In the genomic region with DNA sequence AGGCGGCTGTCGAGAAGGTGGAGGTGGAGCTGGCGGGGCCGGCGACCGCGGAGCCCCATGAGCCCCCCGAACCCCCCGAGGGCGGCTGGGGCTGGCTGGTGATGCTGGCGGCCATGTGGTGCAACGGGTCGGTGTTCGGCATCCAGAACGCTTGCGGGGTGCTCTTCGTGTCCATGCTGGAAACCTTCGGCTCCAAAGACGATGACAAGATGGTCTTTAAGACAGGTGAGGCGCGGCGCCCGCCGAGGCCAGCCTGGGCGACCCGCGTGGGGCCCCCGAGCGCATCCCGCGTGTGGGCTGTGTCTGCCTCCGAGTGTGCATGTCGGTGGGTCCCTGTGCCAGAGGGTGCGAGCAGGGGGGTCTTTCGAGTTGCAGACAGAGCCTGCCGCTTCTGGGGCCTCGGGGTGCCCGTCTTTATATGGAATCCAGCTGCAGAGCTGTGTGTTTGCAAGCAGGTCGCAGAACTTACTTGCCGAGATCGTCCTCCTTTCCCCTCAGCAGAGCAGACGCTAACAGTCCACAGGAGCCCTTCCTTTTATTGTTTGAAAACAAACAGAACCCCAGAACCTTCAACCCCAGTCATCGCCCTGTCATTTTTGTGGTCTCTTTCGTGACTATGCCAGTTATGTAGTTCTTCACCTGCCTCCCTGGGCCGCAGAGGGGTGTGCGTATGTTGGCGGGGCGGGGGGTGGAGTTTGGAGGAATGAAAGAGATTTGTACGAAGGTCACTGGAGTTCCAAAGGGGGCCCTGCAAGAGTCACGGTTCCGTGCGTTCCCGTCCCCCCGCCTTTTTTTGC, we compare ENCODE assay signal across 8 cellular contexts. TPM values are rescaled to one million over a fixed set of nuclear protein-coding genes. Genes with fewer than 3 reads are reported as not detected.
DNase-seq lines count a peak whose midpoint lies in the region; ATAC-seq and TF ChIP-seq lines count a peak whose summit lies in the region.

No MANE protein-coding gene starts in this region.

- no peaks in the 10 kb centered on the region for H3K9me3 Mint-ChIP-seq in activated T-cell treated with anti-CD3 and anti-CD28 coated beads, Interleukin-2, amount 50 U/mL, for 72 hours
- H3K9me3 Mint-ChIP-seq in glutamatergic neuron (ENCODE audit: unreplicated experiment): peaks cover 8% of the 10 kb centered on the region

- peak overlapping the region; percentile 45 for H3K27ac Mint-ChIP-seq in activated T-cell treated with anti-CD3 and anti-CD28 coated beads, Interleukin-2, amount 50 U/mL, for 72 hours
- no peak overlapping the region for H3K27ac Mint-ChIP-seq in glutamatergic neuron (ENCODE audit: unreplicated experiment)

- peak overlapping the region; percentile 91 to 93 for H3K4me3 Mint-ChIP-seq in activated T-cell treated with anti-CD3 and anti-CD28 coated beads, Interleukin-2, amount 50 U/mL, for 72 hours
- H3K4me3 Mint-ChIP-seq in glutamatergic neuron (ENCODE audit: unreplicated experiment): peak overlapping the region; percentile 90

- POLR2A ChIA-PET in PC-3 (lab: Charles Lee; ENCODE audit: unreplicated experiment): interaction anchor here (0.6 kb wide), 1 partner anchor 298 kb away, joined by 5 read pairs; no protein-coding TSS in a partner anchor

- H3K9me2 ChIP-seq in PC-3 (replicated peaks; ENCODE audit: low read length): no peaks in the 10 kb centered on the region

- H3K27me3 ChIP-seq in PC-3 (ENCODE audit: low read length): peaks cover 8% of the 10 kb centered on the region; the same call in 1 of the 2 replicates

- peak overlapping the region; percentile 65 for H3K4me3 ChIP-seq in GM08714 (ENCODE audit: low read length)
- H3K4me3 ChIP-seq in PC-3 (ENCODE audit: low read length): peak overlapping the region; percentile 75

- no peaks in the 10 kb centered on the region for H3K27me3 Mint-ChIP-seq in activated T-cell treated with anti-CD3 and anti-CD28 coated beads, Interleukin-2, amount 50 U/mL, for 72 hours (ENCODE audit: low read depth)
- H3K27me3 Mint-ChIP-seq in glutamatergic neuron (ENCODE audit: unreplicated experiment): peaks cover 11% of the 10 kb centered on the region

- H3K4me1 ChIP-seq in PC-3 (ENCODE audit: insufficient read depth, low read length): peaks cover 6% of the 10 kb centered on the region

- no peaks in the 10 kb centered on the region for H3K36me3 ChIP-seq in PC-3 (ENCODE audit: low read depth, low read length)

- H3K36me3 Mint-ChIP-seq in activated T-cell treated with anti-CD3 and anti-CD28 coated beads, Interleukin-2, amount 50 U/mL, for 72 hours (ENCODE audit: insufficient read depth in 2 of 2): no peaks in the 10 kb centered on the region
- no peaks in the 10 kb centered on the region for H3K36me3 Mint-ChIP-seq in glutamatergic neuron (ENCODE audit: unreplicated experiment)

- DNase-seq in PC-3 (no peak), glutamatergic neuron (peak; percentile 19), retina (peak; percentile 79), amniotic stem cell (lab: John Stamatoyannopoulos, UW) (no peak), OCI-M2 (lab: John Stamatoyannopoulos, UW; ENCODE audit: unreplicated experiment) (no peak)
- peak; percentile 75 for DNase-seq in activated T-cell treated with anti-CD3 and anti-CD28 coated beads, Interleukin-2, amount 50 U/mL, for 72 hours

- no peak overlapping the region for H3K27ac ChIP-seq in PC-3 (ENCODE audit: low read length)

- peaks cover 38% of the 10 kb centered on the region for H3K4me1 Mint-ChIP-seq in activated T-cell treated with anti-CD3 and anti-CD28 coated beads, Interleukin-2, amount 50 U/mL, for 72 hours (ENCODE audit: low read depth)
- no peaks in the 10 kb centered on the region for H3K4me1 Mint-ChIP-seq in glutamatergic neuron (ENCODE audit: low read depth, unreplicated experiment)

- CTCF ChIA-PET in PC-3 (lab: Charles Lee): no interaction called here

- H3K79me2 ChIP-seq in PC-3 (ENCODE audit: low read length): no peaks in the 10 kb centered on the region

- ATAC-seq in HG02588 (IDR thresholded peaks at IDR 0.05; ENCODE audit: unreplicated experiment): peak; percentile 11
- ATAC-seq in PC-3: peak; percentile 20; the same call in 1 of the 2 replicates
- peak; percentile 61 for ATAC-seq in activated T-cell treated with anti-CD3 and anti-CD28 coated beads, Interleukin-2, amount 50 U/mL, for 72 hours (replicated peaks in 1 of 2)

- intact Hi-C loops in PC-3 (cut with micrococcal nuclease): no loop called here

- no TSS peak for BruUV-seq in PC-3 (replicated peaks; lab: Mats Ljungman, UMichigan)

- H2AFZ ChIP-seq in PC-3 (ENCODE audit: low read length): peak overlapping the region; percentile 96

- peak overlapping the region; percentile 97 for H3K4me2 ChIP-seq in PC-3 (ENCODE audit: low read length)

- H3K9ac ChIP-seq in PC-3 (ENCODE audit: low read length): no peak overlapping the region

- H4K20me1 ChIP-seq in PC-3 (ENCODE audit: low read length): no peaks in the 10 kb centered on the region

- H3F3A ChIP-seq in PC-3 (ENCODE audit: low read length, unreplicated experiment): no peaks in the 10 kb centered on the region

- no peak for TF ChIP-seq CTCF in PC-3 (conservative IDR thresholded peaks at IDR 0.05; ENCODE audit: low read depth, low read length)
- TF ChIP-seq CTCF in glutamatergic neuron (IDR thresholded peaks at IDR 0.05; ENCODE audit: partially characterized antibody, unreplicated experiment): no peak

- no peaks in the 10 kb centered on the region for H3K9me3 ChIP-seq in PC-3 (ENCODE audit: low read length)

RNA-seq across cellular contexts. Expression of gene SLC16A10, which starts 0.8 kb away (rescaled TPM):
- total RNA-seq in PC-3 (2014; rRNA removed) (0.69 and 2.9 TPM in 2 replicates), glutamatergic neuron (ENCODE audit: unreplicated experiment) (4.1 TPM)
- 1 to 10 TPM; 4.9 to 6.5 TPM for total RNA-seq in activated T-cell treated with anti-CD3 and anti-CD28 coated beads, Interleukin-2, amount 50 U/mL, for 72 hours

Comparison
In these comparisons a context has a peak if more than half of its experiments do, and no peak if none do; other contexts are left out.
1. ATAC-seq: peak in every context shown above with its lines; median percentile 61 in activated T-cell treated with anti-CD3 and anti-CD28 coated beads, Interleukin-2, amount 50 U/mL, for 72 hours; 20 in PC-3; 11 in HG02588.
2. DNase-seq: peak in activated T-cell treated with anti-CD3 and anti-CD28 coated beads, Interleukin-2, amount 50 U/mL, for 72 hours (2 of 2), glutamatergic neuron (single experiment) and retina (single experiment); none in PC-3 (single experiment), amniotic stem cell (single experiment) and OCI-M2 (single experiment).